Comparison of ENCODE assay signal across 19 cellular contexts in genomic region chr15:80490431-80490990, GRCh38.
DNase-seq lines count a peak whose midpoint lies in the region; ATAC-seq and TF ChIP-seq lines count a peak whose summit lies in the region.
"Had no signal": no experiment of that assay in that cellular context is flagged by ENCODE, and none has a peak within 500 bp of the region (broad histone marks: within the 10 kb centered on the region; RNA-seq: fewer than 3 reads in every experiment).

No MANE protein-coding gene starts in this region.

- intact Hi-C loops in posterior cingulate gyrus (cut with DNase I) = no loop called here

- H3K27ac ChIP-seq in caudate nucleus (ENCODE audit: low read depth, low read length) = no peak overlapping the region
- H3K27ac ChIP-seq: RWPE1, SJCRH30 had no signal

- H3K27me3 Mint-ChIP-seq in HFFc6 (ENCODE audit: insufficient read depth) (peaks cover 2% of the 10 kb centered on the region; the same call in 1 of the 2 replicates), chondrocyte (ENCODE audit: low read depth) (no peaks in the 10 kb centered on the region), nephron (ENCODE audit: low read depth) (peaks cover under 1% of the 10 kb centered on the region)

- peaks cover 29% of the 10 kb centered on the region for H3K36me3 Mint-ChIP-seq in HFFc6 (ENCODE audit: low read depth)
- peaks cover 6% of the 10 kb centered on the region for H3K36me3 Mint-ChIP-seq in chondrocyte (ENCODE audit: low read depth)
- peaks cover 27% of the 10 kb centered on the region for H3K36me3 Mint-ChIP-seq in nephron (ENCODE audit: low read depth)
- H3K36me3 Mint-ChIP-seq: CD8-positive, alpha-beta memory T cell had no signal

- TF ChIP-seq CTCF in HFFc6 (IDR thresholded peaks at IDR 0.05) (no peak), chondrocyte (IDR thresholded peaks at IDR 0.05) (no peak), nephron (IDR thresholded peaks at IDR 0.05; ENCODE audit: unreplicated experiment in 3 of 3) (no peak)

- H3K27ac Mint-ChIP-seq in HFFc6 (peak overlapping the region; percentile 88), chondrocyte (ENCODE audit: unreplicated experiment) (peak overlapping the region; percentile 83), nephron (peak overlapping the region in 2 of 3 experiments; percentile 1 to 34)
- H3K27ac Mint-ChIP-seq: CD8-positive, alpha-beta memory T cell had no signal

- H3K9me3 Mint-ChIP-seq in HFFc6 (no peaks in the 10 kb centered on the region), chondrocyte (ENCODE audit: low read depth) (no peaks in the 10 kb centered on the region), nephron (no peaks in the 10 kb centered on the region)
- H3K9me3 Mint-ChIP-seq: CD8-positive, alpha-beta memory T cell had no signal

- DNase-seq in HFFc6 (no peak), chondrocyte (ENCODE audit: low spot score) (no peak), caudate nucleus (lab: John Stamatoyannopoulos, UW) (no peak), posterior cingulate gyrus (no peak), retina (no peak)
- DNase-seq: CD8-positive, alpha-beta memory T cell; DMS153; EL; KBM-7; NCI-H1436; NCI-H2029; NCI-H2171; NCI-H446; NK-92 treated with Interleukin-12 subunit alpha and Interleukin-12 subunit beta, amount 100 ng/mL, for 24 hours; OCI-M1; SJCRH30 had no signal

- H3K4me1 Mint-ChIP-seq in HFFc6 (ENCODE audit: low read depth) = peaks cover 100% of the 10 kb centered on the region
- H3K4me1 Mint-ChIP-seq in chondrocyte (ENCODE audit: low read depth) = peaks cover 93% of the 10 kb centered on the region
- H3K4me1 Mint-ChIP-seq in nephron = peaks cover 63% of the 10 kb centered on the region
- H3K4me1 Mint-ChIP-seq: CD8-positive, alpha-beta memory T cell had no signal

- no peak for ATAC-seq in GM21825 (IDR thresholded peaks at IDR 0.05; ENCODE audit: unreplicated experiment)

- H3K4me3 Mint-ChIP-seq in HFFc6 (no peak overlapping the region; the same call in 1 of the 2 replicates), chondrocyte (ENCODE audit: unreplicated experiment) (no peak overlapping the region), nephron (no peak overlapping the region)
- H3K4me3 Mint-ChIP-seq: CD8-positive, alpha-beta memory T cell had no signal

Comparison
In these comparisons a context has a peak if more than half of its experiments do, and no peak if none do; other contexts are left out.
1. H3K27ac Mint-ChIP-seq: peak in every context shown above with its lines; median percentile 88 in HFFc6; 83 in chondrocyte; 18 in nephron.